Comparison of ENCODE assay signal across 16 cellular contexts in genomic region chr12:89769483-89769818, GRCh38.
DNase-seq lines count a peak whose midpoint lies in the region; ATAC-seq and TF ChIP-seq lines count a peak whose summit lies in the region.
"Had no signal": no experiment of that assay in that cellular context is flagged by ENCODE, and none has a peak within 500 bp of the region (broad histone marks: within the 10 kb centered on the region; RNA-seq: fewer than 3 reads in every experiment).

No MANE protein-coding gene starts in this region.

- H3K4me1 Mint-ChIP-seq in activated T-cell treated with anti-CD3 and anti-CD28 coated beads, Interleukin-2, amount 50 U/mL, for 72 hours (ENCODE audit: low read depth): peaks cover 35% of the 10 kb centered on the region
- peaks cover 51% of the 10 kb centered on the region for H3K4me1 Mint-ChIP-seq in activated T-cell treated with anti-CD3 and anti-CD28 coated beads, Interleukin-2, amount 50 U/mL, for 4 hours (ENCODE audit: low read depth)
- peaks cover 3% of the 10 kb centered on the region for H3K4me1 Mint-ChIP-seq in endothelial cell (ENCODE audit: unreplicated experiment)
- H3K4me1 Mint-ChIP-seq in CD4-positive, alpha-beta T cell (ENCODE audit: low read depth): peaks cover 33% of the 10 kb centered on the region

- WGBS in smooth muscle cell (ENCODE audit: low lambda C conversion rate): 57% methylated on average over 1 of the region's 1 CpG
- WGBS in thyroid gland, 2 donors: 86 to 100% methylated on average over 1 of the region's 1 CpG

- peak overlapping the region; percentile 77 for H3K27ac Mint-ChIP-seq in activated T-cell treated with anti-CD3 and anti-CD28 coated beads, Interleukin-2, amount 50 U/mL, for 72 hours
- H3K27ac Mint-ChIP-seq in endothelial cell (ENCODE audit: unreplicated experiment): no peak overlapping the region
- H3K27ac Mint-ChIP-seq in CD4-positive, alpha-beta T cell: no peak overlapping the region
- H3K27ac Mint-ChIP-seq: activated T-helper 1 cell treated with anti-CD3 and anti-CD28 coated beads, Interleukin-12 subunit alpha, Interleukin-12 subunit beta, Interleukin-2, Interleukin-4 antibody, amounts not matched to agents 30 ng/mL and 10 ng/mL and 1 ng/mL, durations not matched to agents 14 hours and 24 hours and 36 hours had no signal

- H3K9me2 ChIP-seq in PC-9 (ENCODE audit: insufficient read depth): no peaks in the 10 kb centered on the region

- H3K4me1 ChIP-seq in PC-9 (replicated peaks; ENCODE audit: insufficient read depth) (peaks cover 33% of the 10 kb centered on the region), smooth muscle cell (ENCODE audit: low read depth) (no peaks in the 10 kb centered on the region), thyroid gland (no peaks in the 10 kb centered on the region)

- intact Hi-C loops in PC-9 (cut with micrococcal nuclease; ENCODE audit: unreplicated experiment): no loop called here
- intact Hi-C loops in thyroid gland (cut with DNase I): no loop called here
- intact Hi-C loops in CD4-positive, alpha-beta T cell (cut with DNase I, micrococcal nuclease): loop anchor here in 1 of 2 experiments (10.0 kb wide), 1 partner anchor 95 kb away; no protein-coding TSS in a partner anchor

- H3K36me3 ChIP-seq in PC-9 (ENCODE audit: low read depth): no peaks in the 10 kb centered on the region
- no peaks in the 10 kb centered on the region for H3K36me3 ChIP-seq in smooth muscle cell (ENCODE audit: low read depth)
- no peaks in the 10 kb centered on the region for H3K36me3 ChIP-seq in thyroid gland
- H3K36me3 ChIP-seq: cardiac muscle cell had no signal

- H3K36me3 Mint-ChIP-seq in activated T-cell treated with anti-CD3 and anti-CD28 coated beads, Interleukin-2, amount 50 U/mL, for 72 hours (ENCODE audit: insufficient read depth in 2 of 2): peaks cover 0 to 1% of the 10 kb centered on the region in 2 donors
- H3K36me3 Mint-ChIP-seq in activated T-cell treated with anti-CD3 and anti-CD28 coated beads, Interleukin-2, amount 50 U/mL, for 4 hours (ENCODE audit: insufficient read depth): no peaks in the 10 kb centered on the region
- H3K36me3 Mint-ChIP-seq in endothelial cell (ENCODE audit: low read depth, unreplicated experiment): no peaks in the 10 kb centered on the region
- no peaks in the 10 kb centered on the region for H3K36me3 Mint-ChIP-seq in CD4-positive, alpha-beta T cell (ENCODE audit: low read depth)

- no peaks in the 10 kb centered on the region for H3K27me3 ChIP-seq in PC-9 (ENCODE audit: insufficient read depth, low read depth)
- no peaks in the 10 kb centered on the region for H3K27me3 ChIP-seq in smooth muscle cell (ENCODE audit: low read depth)
- H3K27me3 ChIP-seq in thyroid gland: no peaks in the 10 kb centered on the region
- H3K27me3 ChIP-seq in CD4-positive, alpha-beta T cell (ENCODE audit: control insufficient read depth, insufficient read depth, low read length): no peaks in the 10 kb centered on the region
- H3K27me3 ChIP-seq: cardiac muscle cell, dorsolateral prefrontal cortex had no signal

- peaks cover 2 to 5% of the 10 kb centered on the region in 2 donors for H3K9me3 Mint-ChIP-seq in activated T-cell treated with anti-CD3 and anti-CD28 coated beads, Interleukin-2, amount 50 U/mL, for 72 hours
- peaks cover 4% of the 10 kb centered on the region for H3K9me3 Mint-ChIP-seq in activated T-cell treated with anti-CD3 and anti-CD28 coated beads, Interleukin-2, amount 50 U/mL, for 4 hours
- H3K9me3 Mint-ChIP-seq in endothelial cell (ENCODE audit: unreplicated experiment): no peaks in the 10 kb centered on the region
- H3K9me3 Mint-ChIP-seq in CD4-positive, alpha-beta T cell: peaks cover 9% of the 10 kb centered on the region

- no peak for DNase-seq in activated T-cell treated with anti-CD3 and anti-CD28 coated beads, Interleukin-2, amount 50 U/mL, for 72 hours
- no peak for DNase-seq in activated T-cell treated with anti-CD3 and anti-CD28 coated beads, Interleukin-2, amount 50 U/mL, for 4 hours
- DNase-seq in PC-9: no peak
- no peak for DNase-seq in endothelial cell (ENCODE audit: low spot score)
- DNase-seq in smooth muscle cell (lab: John Stamatoyannopoulos, UW; ENCODE audit: unreplicated experiment): no peak
- DNase-seq in thyroid gland: no peak
- no peak for DNase-seq in CD4-positive, alpha-beta T cell
- no peak for DNase-seq in NOMO-1 treated with DMSO at 0.1 percent for 48 hours (lab: John Stamatoyannopoulos, UW; ENCODE audit: unreplicated experiment)
- DNase-seq: dorsolateral prefrontal cortex, midbrain, NCI-H1092 treated with DMSO at 0.1 percent for 48 hours, NCI-H2081, SHP77 treated with DMSO at 0.1 percent for 48 hours had no signal

- H3K4me3 ChIP-seq in PC-9 (no peak overlapping the region), smooth muscle cell (no peak overlapping the region), thyroid gland (replicated peaks in 1 of 3) (no peak overlapping the region)
- H3K4me3 ChIP-seq: cardiac muscle cell, dorsolateral prefrontal cortex had no signal

- CTCF ChIA-PET in PC-9 (lab: Charles Lee): no interaction called here
- CTCF ChIA-PET in CD4-positive, alpha-beta T cell (lab: Charles Lee): no interaction called here

- H3K79me2 ChIP-seq in PC-9 (ENCODE audit: low read depth): no peaks in the 10 kb centered on the region
- H3K79me2 ChIP-seq in smooth muscle cell (ENCODE audit: low read depth): no peaks in the 10 kb centered on the region

- H3K4me2 ChIP-seq in PC-9: peak overlapping the region; percentile 13
- H3K4me2 ChIP-seq in smooth muscle cell: no peak overlapping the region

- H3K27ac ChIP-seq in PC-9 (peak overlapping the region; percentile 86), smooth muscle cell (ENCODE audit: low read depth) (peak overlapping the region; percentile 69), thyroid gland (no peak overlapping the region)
- H3K27ac ChIP-seq in CD4-positive, alpha-beta T cell (ENCODE audit: low read depth, low read length): no peak overlapping the region
- H3K27ac ChIP-seq: cardiac muscle cell, dorsolateral prefrontal cortex, VCaP had no signal

- no peak overlapping the region for H3K4me3 Mint-ChIP-seq in activated T-cell treated with anti-CD3 and anti-CD28 coated beads, Interleukin-2, amount 50 U/mL, for 72 hours
- no peak overlapping the region for H3K4me3 Mint-ChIP-seq in activated T-cell treated with anti-CD3 and anti-CD28 coated beads, Interleukin-2, amount 50 U/mL, for 4 hours
- no peak overlapping the region for H3K4me3 Mint-ChIP-seq in endothelial cell (ENCODE audit: unreplicated experiment)
- H3K4me3 Mint-ChIP-seq in CD4-positive, alpha-beta T cell: no peak overlapping the region
- H3K4me3 Mint-ChIP-seq: activated T-helper 1 cell treated with anti-CD3 and anti-CD28 coated beads, Interleukin-12 subunit alpha, Interleukin-12 subunit beta, Interleukin-2, Interleukin-4 antibody, amounts not matched to agents 30 ng/mL and 10 ng/mL and 1 ng/mL, durations not matched to agents 14 hours and 24 hours and 36 hours had no signal

- no peaks in the 10 kb centered on the region for H4K20me1 ChIP-seq in PC-9 (ENCODE audit: insufficient read depth)
- no peaks in the 10 kb centered on the region for H4K20me1 ChIP-seq in smooth muscle cell (ENCODE audit: low read depth)

- H3F3A ChIP-seq in PC-9 (ENCODE audit: insufficient read depth, low read depth): peaks cover 20% of the 10 kb centered on the region
- no peaks in the 10 kb centered on the region for H3F3A ChIP-seq in smooth muscle cell (ENCODE audit: low read depth)

- no peak for TF ChIP-seq CTCF in PC-9 (conservative IDR thresholded peaks at IDR 0.05)
- peak; percentile 14 for TF ChIP-seq CTCF in endothelial cell (IDR thresholded peaks at IDR 0.05; ENCODE audit: unreplicated experiment)
- peak; percentile 6 for TF ChIP-seq CTCF in smooth muscle cell (IDR thresholded peaks at IDR 0.05; ENCODE audit: borderline replicate concordance, insufficient read depth, poor library complexity, severe bottlenecking)
- no peak for TF ChIP-seq CTCF in thyroid gland (IDR thresholded peaks at IDR 0.05)
- no peak for TF ChIP-seq CTCF in CD4-positive, alpha-beta T cell (IDR thresholded peaks at IDR 0.05)

- POLR2A ChIA-PET in PC-9 (lab: Charles Lee; ENCODE audit: unreplicated experiment): interaction anchor here (0.6 kb wide), 2 partner anchors 178 to 519 kb away, joined by 3 to 7 read pairs; no protein-coding TSS in a partner anchor
- POLR2A ChIA-PET in CD4-positive, alpha-beta T cell (lab: Charles Lee): no interaction called here

- H3K9me3 ChIP-seq in PC-9 (ENCODE audit: insufficient read depth, low read depth): peaks cover 10% of the 10 kb centered on the region
- no peaks in the 10 kb centered on the region for H3K9me3 ChIP-seq in smooth muscle cell (replicated peaks; ENCODE audit: low read depth)
- H3K9me3 ChIP-seq in thyroid gland: no peaks in the 10 kb centered on the region
- no peaks in the 10 kb centered on the region for H3K9me3 ChIP-seq in CD4-positive, alpha-beta T cell (ENCODE audit: control insufficient read depth, low read length)

- no peak for ATAC-seq in activated T-cell treated with anti-CD3 and anti-CD28 coated beads, Interleukin-2, amount 50 U/mL, for 72 hours (replicated peaks in 1 of 2)
- ATAC-seq in activated T-cell treated with anti-CD3 and anti-CD28 coated beads, Interleukin-2, amount 50 U/mL, for 4 hours: no peak
- no peak for ATAC-seq in CD4-positive, alpha-beta T cell (ENCODE audit: poor library complexity)

- H3K27me3 Mint-ChIP-seq in activated T-cell treated with anti-CD3 and anti-CD28 coated beads, Interleukin-2, amount 50 U/mL, for 72 hours (ENCODE audit: low read depth): no peaks in the 10 kb centered on the region
- no peaks in the 10 kb centered on the region for H3K27me3 Mint-ChIP-seq in activated T-cell treated with anti-CD3 and anti-CD28 coated beads, Interleukin-2, amount 50 U/mL, for 4 hours (ENCODE audit: low read depth)
- H3K27me3 Mint-ChIP-seq in endothelial cell (ENCODE audit: unreplicated experiment): peaks cover 1% of the 10 kb centered on the region
- H3K27me3 Mint-ChIP-seq in CD4-positive, alpha-beta T cell: no peaks in the 10 kb centered on the region

- TF ChIP-seq POLR2A in thyroid gland (IDR thresholded peaks at IDR 0.05): no peak

- BruUV-seq in PC-9 (replicated peaks; lab: Mats Ljungman, UMichigan): TSS peak; percentile 29

- H2AFZ ChIP-seq in PC-9 (no peak overlapping the region), smooth muscle cell (ENCODE audit: low read depth) (no peak overlapping the region)

- H3K9ac ChIP-seq in smooth muscle cell (ENCODE audit: low read depth): no peak overlapping the region

Comparison
In these comparisons a context has a peak if more than half of its experiments do, and no peak if none do; other contexts are left out.
1. H3K27ac ChIP-seq: peak in PC-9 (single experiment) and smooth muscle cell (single experiment); none in thyroid gland (0 of 3) and CD4-positive, alpha-beta T cell (single experiment).
2. CTCF ChIP-seq: peak in endothelial cell (single experiment) and smooth muscle cell (single experiment); none in PC-9 (single experiment), thyroid gland (0 of 6) and CD4-positive, alpha-beta T cell (single experiment).